Comparison of ENCODE assay signal across 8 cellular contexts in genomic region chr17:47694818-47695663, GRCh38. TPM values are rescaled to one million over a fixed set of nuclear protein-coding genes. Genes with fewer than 3 reads are reported as not detected.
DNase-seq lines count a peak whose midpoint lies in the region; ATAC-seq, FAIRE-seq and TF ChIP-seq lines count a peak whose summit lies in the region.

No MANE protein-coding gene starts in this region.

- H2AFZ ChIP-seq in SK-N-SH (ENCODE audit: low read depth): peak overlapping the region; percentile 28; the same call in 1 of the 2 replicates

- peak overlapping the region; percentile 14; the same call in 1 of the 2 replicates for H3K9ac ChIP-seq in SK-N-SH

- H3K36me3 ChIP-seq in SK-N-SH (replicated peaks in 1 of 2; ENCODE audit: control insufficient read depth in 1 of 2, insufficient read depth in 2 of 2, low read length in 1 of 2) (peaks cover 6 to 10% of the 10 kb centered on the region in 2 experiments), ascending aorta (peaks cover 0 to 8% of the 10 kb centered on the region in 2 donors)

- peak; percentile 4 for FAIRE-seq in GM19239 (lab: Jason Lieb, UNC)

- TF ChIP-seq CTCF in SK-N-SH (IDR thresholded peaks at IDR 0.05): no peak
- TF ChIP-seq CTCF in ascending aorta (IDR thresholded peaks at IDR 0.05): no peak
- TF ChIP-seq CTCF in retinal pigment epithelial cell (conservative IDR thresholded peaks at IDR 0.05; ENCODE audit: low read depth, low read length): no peak

- no peaks in the 10 kb centered on the region for H3K9me3 ChIP-seq in SK-N-SH
- no peaks in the 10 kb centered on the region for H3K9me3 ChIP-seq in ascending aorta

- peaks cover 7% of the 10 kb centered on the region; the same call in 1 of the 2 replicates for H4K20me1 ChIP-seq in SK-N-SH (ENCODE audit: insufficient read depth)

- no peak for TF ChIP-seq EP300 in SK-N-SH (IDR thresholded peaks at IDR 0.05; ENCODE audit: borderline replicate concordance in 1 of 2, low read depth in 1 of 2, low read length in 1 of 2)

- no peaks in the 10 kb centered on the region for H3K9me2 ChIP-seq in SK-N-SH

- H3F3A ChIP-seq in SK-N-SH (replicated peaks; ENCODE audit: insufficient read depth): peaks cover 17% of the 10 kb centered on the region

- H3K4me1 ChIP-seq in SK-N-SH (ENCODE audit: control insufficient read depth in 1 of 2, insufficient read depth in 2 of 2, low read depth in 1 of 2, low read length in 1 of 2) (peaks cover 14 to 23% of the 10 kb centered on the region in 2 experiments; a peak in 3 of 4 replicates), ascending aorta (peaks cover 4 to 10% of the 10 kb centered on the region in 2 donors)

- POLR2A ChIA-PET in SK-N-SH (lab: Yijun Ruan, JAX): interaction anchor here (1.0 to 1.1 kb wide), 2 partner anchors 9 to 46 kb away, joined by 3 read pairs; partner anchors contain the start of gene KPNB1

- TF ChIP-seq RAD21 in SK-N-SH (IDR thresholded peaks at IDR 0.05; ENCODE audit: low read length): no peak

- 50% methylated on average over 41 of the region's 60 CpGs for WGBS in SK-N-SH (ENCODE audit: low lambda C conversion rate)

- intact Hi-C loops in ascending aorta (cut with DNase I): loop anchor here (10.0 kb wide), 2 partner anchors 200 to 1200 kb away; partner anchors contain the start of genes ATP5MC1 and SP2

- CTCF ChIA-PET in SK-N-SH (lab: Yijun Ruan, JAX): interaction anchor here (1.2 to 11.3 kb wide), 8 partner anchors 18 to 108 kb away, joined by 3 to 211 read pairs (median 37); no protein-coding TSS in a partner anchor

- H3K79me2 ChIP-seq in SK-N-SH (ENCODE audit: insufficient read depth): no peaks in the 10 kb centered on the region

- H3K4me2 ChIP-seq in SK-N-SH: peak overlapping the region; percentile 97

- H3K27ac ChIP-seq in SK-N-SH (ENCODE audit: low read depth in 2 of 2, low read length in 1 of 2) (peak overlapping the region in 1 of 2 experiments; percentile 87; a peak in 1 of 4 replicates), ascending aorta (peak overlapping the region; percentile 89 to 91)

- ATAC-seq in HG03196 (IDR thresholded peaks at IDR 0.05; ENCODE audit: unreplicated experiment): no peak

- H3K27me3 ChIP-seq in SK-N-SH (ENCODE audit: insufficient read depth) (no peaks in the 10 kb centered on the region), ascending aorta (no peaks in the 10 kb centered on the region)

- DNase-seq in GM19239 (ENCODE audit: insufficient read length, low spot score): no peak
- DNase-seq in SK-N-SH: peak; percentile 84
- peak in 1 of 2 donors; percentile 81 for DNase-seq in ascending aorta (ENCODE audit: low spot score in 2 of 2)
- DNase-seq in hippocampal formation (lab: John Stamatoyannopoulos, UW): peak; percentile 13 to 40
- DNase-seq in retinal pigment epithelial cell (ENCODE audit: low read depth): no peak
- DNase-seq in kidney glomerular epithelial cell (lab: John Stamatoyannopoulos, UW): no peak
- DNase-seq in NCI-H1092 treated with DMSO at 0.1 percent for 48 hours (lab: John Stamatoyannopoulos, UW): no peak

- H3K4me3 ChIP-seq in SK-N-SH (ENCODE audit: low read depth in 2 of 2, low read length in 1 of 2) (peak overlapping the region; percentile 60 to 70), ascending aorta (peak overlapping the region; percentile 86 to 99), retinal pigment epithelial cell (ENCODE audit: low read length) (peak overlapping the region; percentile 57)

TF ChIP-seq in SK-N-SH, 30 proteins besides CTCF, POLR2A, EP300 and RAD21:
- peak; percentile 50 for TF ChIP-seq NRF1 (IDR thresholded peaks at IDR 0.05; ENCODE audit: low read depth, low read length)
- TF ChIP-seq, protein P1, sequence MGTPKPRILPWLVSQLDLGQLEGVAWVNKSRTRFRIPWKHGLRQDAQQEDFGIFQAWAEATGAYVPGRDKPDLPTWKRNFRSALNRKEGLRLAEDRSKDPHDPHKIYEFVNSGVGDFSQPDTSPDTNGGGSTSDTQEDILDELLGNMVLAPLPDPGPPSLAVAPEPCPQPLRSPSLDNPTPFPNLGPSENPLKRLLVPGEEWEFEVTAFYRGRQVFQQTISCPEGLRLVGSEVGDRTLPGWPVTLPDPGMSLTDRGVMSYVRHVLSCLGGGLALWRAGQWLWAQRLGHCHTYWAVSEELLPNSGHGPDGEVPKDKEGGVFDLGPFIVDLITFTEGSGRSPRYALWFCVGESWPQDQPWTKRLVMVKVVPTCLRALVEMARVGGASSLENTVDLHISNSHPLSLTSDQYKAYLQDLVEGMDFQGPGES (IDR thresholded peaks at IDR 0.05; ENCODE audit: low read depth, low read length): no peak
- peak; percentile 84 for TF ChIP-seq MXI1 (IDR thresholded peaks at IDR 0.05; ENCODE audit: low read depth, low read length)
- TF ChIP-seq USF1 (IDR thresholded peaks at IDR 0.05; ENCODE audit: borderline replicate concordance, low read depth): peak; percentile 84
- TF ChIP-seq FOSL2 (IDR thresholded peaks at IDR 0.05; ENCODE audit: borderline replicate concordance, low read depth): no peak
- TF ChIP-seq, protein P2, sequence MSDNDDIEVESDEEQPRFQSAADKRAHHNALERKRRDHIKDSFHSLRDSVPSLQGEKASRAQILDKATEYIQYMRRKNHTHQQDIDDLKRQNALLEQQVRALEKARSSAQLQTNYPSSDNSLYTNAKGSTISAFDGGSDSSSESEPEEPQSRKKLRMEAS (IDR thresholded peaks at IDR 0.05; ENCODE audit: low read depth): peak; percentile 88; the same call in 1 of the 2 replicates
- TF ChIP-seq SIN3A (IDR thresholded peaks at IDR 0.05; ENCODE audit: borderline replicate concordance, low read depth, low read length): peak; percentile 24; the same call in 1 of the 2 replicates

RNA-seq across cellular contexts. Expression of gene TBKBP1, which starts 1.1 kb away (rescaled TPM):
- 11.5 and 14.4 TPM in 2 replicates for polyA plus RNA-seq in SK-N-SH (2012; rRNA removed)
- 7.3 and 10.0 TPM in 2 replicates for polyA plus RNA-seq in SK-N-SH (2012; cell fraction: cytosol; rRNA removed)
- polyA plus RNA-seq in SK-N-SH (2012; cell fraction: nucleus; rRNA removed): 83.8 and 86.9 TPM in 2 replicates
- 18.3 TPM for total RNA-seq in ascending aorta

RNA-seq across cellular contexts. Expression of gene TBX21, which starts 38.0 kb away (rescaled TPM):
- polyA plus RNA-seq in SK-N-SH (2012; rRNA removed): not detected in 2 replicates
- polyA plus RNA-seq in SK-N-SH (2012; cell fraction: cytosol; rRNA removed): not detected in 2 replicates
- not detected in 2 replicates for polyA plus RNA-seq in SK-N-SH (2012; cell fraction: nucleus; rRNA removed)
- not detected for total RNA-seq in ascending aorta

RNA-seq across cellular contexts. Expression of gene KPNB1, which starts 45.3 kb away (rescaled TPM):
- polyA plus RNA-seq in SK-N-SH (2012; rRNA removed): 89.5 and 142 TPM in 2 replicates
- 99.2 and 142 TPM in 2 replicates for polyA plus RNA-seq in SK-N-SH (2012; cell fraction: cytosol; rRNA removed)
- 142 and 235 TPM in 2 replicates for polyA plus RNA-seq in SK-N-SH (2012; cell fraction: nucleus; rRNA removed)
- total RNA-seq in ascending aorta: 261 TPM

Comparison
In these comparisons a context has a peak if more than half of its experiments do, and no peak if none do; other contexts are left out.
1. DNase-seq: peak in SK-N-SH (single experiment) and hippocampal formation (2 of 2); none in GM19239 (single experiment), retinal pigment epithelial cell (single experiment), kidney glomerular epithelial cell (single experiment) and NCI-H1092 treated with DMSO at 0.1 percent for 48 hours (single experiment).
2. Peak in every context shown above with its lines, with median percentiles within 50 percentile points of each other: H3K4me3 ChIP-seq.